Comparison of ENCODE assay signal across 11 cellular contexts in the genomic region with DNA sequence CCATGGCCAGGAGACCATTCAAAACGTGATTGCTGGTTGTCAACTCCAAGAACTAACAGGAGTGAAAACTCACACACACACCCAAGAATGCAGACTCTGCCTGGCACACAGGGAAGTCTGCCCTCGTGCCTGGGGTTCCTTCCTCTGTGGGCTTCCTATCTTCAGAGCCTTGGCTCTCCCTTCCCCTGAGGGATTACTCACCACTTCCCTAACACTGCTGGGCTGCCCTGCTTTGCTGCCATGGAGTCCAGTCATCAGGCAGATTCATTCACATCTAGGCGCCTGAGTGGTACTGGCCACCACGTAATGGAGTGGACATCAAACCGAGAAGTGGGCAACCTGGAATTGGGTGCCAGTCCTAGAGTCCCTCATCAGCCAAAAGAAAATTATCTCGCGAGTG.
DNase-seq lines count a peak whose midpoint lies in the region; ATAC-seq and TF ChIP-seq lines count a peak whose summit lies in the region.
"Had no signal": no experiment of that assay in that cellular context is flagged by ENCODE, and none has a peak within 500 bp of the region (broad histone marks: within the 10 kb centered on the region; RNA-seq: fewer than 3 reads in every experiment).

No MANE protein-coding gene starts in this region.

- no peak overlapping the region for H3K4me3 Mint-ChIP-seq in naive thymus-derived CD4-positive, alpha-beta T cell
- H3K4me3 Mint-ChIP-seq: activated T-helper 17 cell treated with anti-CD3 and anti-CD28 coated beads, Interleukin-2, amount 50 U/mL, for 72 hours; CD8-positive, alpha-beta T cell had no signal

- no peaks in the 10 kb centered on the region for H3K27me3 ChIP-seq in naive thymus-derived CD4-positive, alpha-beta T cell (ENCODE audit: control insufficient read depth in 2 of 2, insufficient read depth in 2 of 2, low read length in 2 of 2)
- H3K27me3 ChIP-seq: tibial nerve had no signal

- no peaks in the 10 kb centered on the region for H3K4me1 ChIP-seq in naive thymus-derived CD4-positive, alpha-beta T cell (ENCODE audit: control insufficient read depth in 2 of 2, insufficient read depth in 2 of 2, low read length in 2 of 2)

- H3K27ac Mint-ChIP-seq in naive thymus-derived CD4-positive, alpha-beta T cell: no peak overlapping the region
- H3K27ac Mint-ChIP-seq: activated T-helper 17 cell treated with anti-CD3 and anti-CD28 coated beads, Interleukin-2, amount 50 U/mL, for 72 hours; CD8-positive, alpha-beta T cell had no signal

- peak overlapping the region; percentile 30 for H3K4me3 ChIP-seq in coronary artery
- no peak overlapping the region for H3K4me3 ChIP-seq in naive thymus-derived CD4-positive, alpha-beta T cell (ENCODE audit: low read length)
- H3K4me3 ChIP-seq: tibial nerve had no signal

- peak; percentile 75 for DNase-seq in ELR (ENCODE audit: low read depth)
- peak; percentile 56 for DNase-seq in NCI-H69 (lab: John Stamatoyannopoulos, UW)
- no peak for DNase-seq in coronary artery (ENCODE audit: low spot score)
- DNase-seq in naive thymus-derived CD4-positive, alpha-beta T cell: no peak
- no peak for DNase-seq in NCI-H446 (lab: John Stamatoyannopoulos, UW)
- DNase-seq in activated effector memory CD4-positive, alpha-beta T cell treated with Interleukin-2 at 50 U/mL for 16 hours: no peak

- H3K36me3 ChIP-seq in naive thymus-derived CD4-positive, alpha-beta T cell (ENCODE audit: control insufficient read depth in 2 of 3, insufficient read depth in 3 of 3, low read length in 3 of 3): no peaks in the 10 kb centered on the region
- H3K36me3 ChIP-seq: tibial nerve had no signal

- peak; percentile 73 for ATAC-seq in naive thymus-derived CD4-positive, alpha-beta T cell
- ATAC-seq in HG02885 (IDR thresholded peaks at IDR 0.05; ENCODE audit: poor library complexity, unreplicated experiment): no peak
- ATAC-seq in activated CD4-positive, CD25-positive, alpha-beta regulatory T cell treated with anti-CD3 and anti-CD28 coated beads, Interleukin-2, amount 50 U/mL, for 24 hours: no peak

- no peaks in the 10 kb centered on the region for H3K36me3 Mint-ChIP-seq in naive thymus-derived CD4-positive, alpha-beta T cell
- H3K36me3 Mint-ChIP-seq: CD8-positive, alpha-beta T cell had no signal

- H3K4me1 Mint-ChIP-seq in naive thymus-derived CD4-positive, alpha-beta T cell: peaks cover 0 to 4% (median 0%) of the 10 kb centered on the region in 7 donors
- H3K4me1 Mint-ChIP-seq: activated T-helper 17 cell treated with anti-CD3 and anti-CD28 coated beads, Interleukin-2, amount 50 U/mL, for 72 hours had no signal

- H3K9me3 Mint-ChIP-seq in naive thymus-derived CD4-positive, alpha-beta T cell: no peaks in the 10 kb centered on the region
- H3K9me3 Mint-ChIP-seq: activated T-helper 17 cell treated with anti-CD3 and anti-CD28 coated beads, Interleukin-2, amount 50 U/mL, for 72 hours; CD8-positive, alpha-beta T cell had no signal

- intact Hi-C loops in naive thymus-derived CD4-positive, alpha-beta T cell (cut with micrococcal nuclease): no loop called here

- POLR2A ChIA-PET in naive thymus-derived CD4-positive, alpha-beta T cell (lab: Charles Lee): no interaction called here

- CTCF ChIA-PET in naive thymus-derived CD4-positive, alpha-beta T cell (lab: Charles Lee): interaction anchor here (5.6 kb wide), 1 partner anchor 96 kb away, joined by 76 read pairs; no protein-coding TSS in a partner anchor

- no peak overlapping the region for H3K27ac ChIP-seq in coronary artery
- no peak overlapping the region for H3K27ac ChIP-seq in naive thymus-derived CD4-positive, alpha-beta T cell (ENCODE audit: low read depth, low read length)
- H3K27ac ChIP-seq: tibial nerve had no signal

- peaks cover 0 to 18% (median 10%) of the 10 kb centered on the region in 5 donors for H3K27me3 Mint-ChIP-seq in naive thymus-derived CD4-positive, alpha-beta T cell
- H3K27me3 Mint-ChIP-seq: activated T-helper 17 cell treated with anti-CD3 and anti-CD28 coated beads, Interleukin-2, amount 50 U/mL, for 72 hours had no signal

- H3K9me3 ChIP-seq in naive thymus-derived CD4-positive, alpha-beta T cell (ENCODE audit: control insufficient read depth in 2 of 3, low read length in 3 of 3): no peaks in the 10 kb centered on the region
- H3K9me3 ChIP-seq: tibial nerve had no signal

- no peak for TF ChIP-seq CTCF in coronary artery (IDR thresholded peaks at IDR 0.05)

Comparison
In these comparisons a context has a peak if more than half of its experiments do, and no peak if none do; other contexts are left out.
1. DNase-seq: peak in ELR (single experiment) and NCI-H69 (single experiment); none in coronary artery (single experiment), naive thymus-derived CD4-positive, alpha-beta T cell (0 of 9), NCI-H446 (0 of 2) and activated effector memory CD4-positive, alpha-beta T cell treated with Interleukin-2 at 50 U/mL for 16 hours (single experiment).